In genomic region chr3:171566803-171567422, GRCh38 we compare ENCODE assay signal across 8 cellular contexts.
DNase-seq lines count a peak whose midpoint lies in the region; ATAC-seq, FAIRE-seq and TF ChIP-seq lines count a peak whose summit lies in the region.

No MANE protein-coding gene starts in this region.

- in situ Hi-C loops in gastrocnemius medialis (cut with MboI; ENCODE audit: low sequenced_read_pairs in 4 of 4), result loop anchor here (5.0 to 25.0 kb wide), 7 partner anchors 102 to 605 kb away; partner anchors contain the start of gene TNIK (in 1 of the 4)

- H3K4me3 ChIP-seq in gastrocnemius medialis, result no peak overlapping the region

- TF ChIP-seq POLR2A in gastrocnemius medialis (IDR thresholded peaks at IDR 0.05), result no peak

- TF ChIP-seq CTCF in C4-2B (conservative IDR thresholded peaks at IDR 0.05), result peak; percentile 90
- peak; percentile 80 for TF ChIP-seq CTCF in VCaP (conservative IDR thresholded peaks at IDR 0.05)
- TF ChIP-seq CTCF in gastrocnemius medialis (IDR thresholded peaks at IDR 0.05 in 4 of 5, conservative IDR thresholded peaks at IDR 0.05 in 1 of 5), result peak; percentile 62 to 81 (median 78)

- peak; percentile 67 to 70 for ATAC-seq in gastrocnemius medialis
- ATAC-seq in GM18519 (IDR thresholded peaks at IDR 0.05; ENCODE audit: low FRiP score, unreplicated experiment), result no peak

- no peaks in the 10 kb centered on the region for H3K36me3 ChIP-seq in gastrocnemius medialis

- peaks cover 10 to 18% of the 10 kb centered on the region in 2 donors for H3K4me1 ChIP-seq in gastrocnemius medialis

- intact Hi-C loops in gastrocnemius medialis (cut with DNase I; ENCODE audit: low total_unique reads), result loop anchor here (2.0 to 10.0 kb wide), 3 partner anchors 222 to 605 kb away; no protein-coding TSS in a partner anchor

- H3K27ac ChIP-seq in C4-2B (no peak overlapping the region), VCaP (no peak overlapping the region), gastrocnemius medialis (no peak overlapping the region)

- no peaks in the 10 kb centered on the region for H3K27me3 ChIP-seq in gastrocnemius medialis

- no peaks in the 10 kb centered on the region for H3K9me3 ChIP-seq in gastrocnemius medialis

- peak; percentile 67 for FAIRE-seq in GM19239 (lab: Jason Lieb, UNC)

- DNase-seq in GM19239 (ENCODE audit: insufficient read length, low spot score) (peak; percentile 20), NCI-H1930 (lab: John Stamatoyannopoulos, UW) (peak; percentile 14 to 37), globus pallidus (ENCODE audit: low spot score) (peak; percentile 48), gastrocnemius medialis (no peak), ecto neural progenitor cell (ENCODE audit: low spot score) (no peak)

Comparison
In these comparisons a context has a peak if more than half of its experiments do, and no peak if none do; other contexts are left out.
1. DNase-seq: peak in GM19239 (single experiment), NCI-H1930 (2 of 2) and globus pallidus (single experiment); none in gastrocnemius medialis (0 of 2) and ecto neural progenitor cell (single experiment).
2. Peak in every context shown above with its lines, with median percentiles within 50 percentile points of each other: CTCF ChIP-seq.